In the genomic region with DNA sequence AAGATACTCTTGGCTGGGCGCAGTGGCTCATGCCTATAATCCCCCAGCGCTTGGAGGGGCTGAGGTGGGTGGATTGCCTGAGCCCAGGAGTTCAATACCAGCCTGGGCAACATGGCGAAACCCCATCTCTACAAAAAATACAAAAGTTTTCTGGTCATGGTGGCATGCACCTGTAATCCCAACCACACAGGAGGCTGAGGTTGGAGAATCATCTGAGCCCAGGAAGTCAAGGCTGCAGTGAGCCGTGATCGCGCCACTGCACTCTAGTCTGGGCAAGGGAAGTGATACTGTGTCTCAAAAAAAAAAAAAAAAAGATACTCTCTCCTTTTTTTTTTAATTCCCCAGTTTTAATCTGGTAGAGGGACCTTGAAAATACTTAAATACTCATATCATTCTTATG, we compare ENCODE assay signal across 1 cellular context.
TF ChIP-seq lines count a peak whose summit lies in the region.

No MANE protein-coding gene starts in this region.

TF ChIP-seq in GM12878, 131 proteins besides CTCF, POLR2A, EP300 and RAD21 (continued from another document and continues in another):
- no peak for TF ChIP-seq BCLAF1 (IDR thresholded peaks at IDR 0.05)
- TF ChIP-seq RUNX3 (IDR thresholded peaks at IDR 0.05; ENCODE audit: low read length) = peak; percentile 87
- TF ChIP-seq HDAC6 (IDR thresholded peaks at IDR 0.05; ENCODE audit: unreplicated experiment) = no peak
- TF ChIP-seq SIN3A (IDR thresholded peaks at IDR 0.05; ENCODE audit: low read depth, low read length) = no peak
- no peak for TF ChIP-seq MXI1 (IDR thresholded peaks at IDR 0.05; ENCODE audit: low read depth, low read length)
- TF ChIP-seq MEF2A (IDR thresholded peaks at IDR 0.05; ENCODE audit: insufficient read depth, low read depth, low read length) = 0 out of 2 replicates have a peak, but pooled peaks have one; percentile 37
- TF ChIP-seq SRF (IDR thresholded peaks at IDR 0.05; ENCODE audit: low read depth in 2 of 2, low read length in 2 of 2) = no peak
- no peak for TF ChIP-seq LARP7 (IDR thresholded peaks at IDR 0.05)
- TF ChIP-seq IKZF1 (conservative IDR thresholded peaks at IDR 0.05) = peak; percentile 79
- no peak for TF ChIP-seq ZNF24 (IDR thresholded peaks at IDR 0.05)
- TF ChIP-seq GABPA (IDR thresholded peaks at IDR 0.05; ENCODE audit: low read depth) = no peak
- TF ChIP-seq MYC (IDR thresholded peaks at IDR 0.05; ENCODE audit: insufficient read depth, insufficient read length, insufficient replicate concordance, low read length, severe bottlenecking) = no peak
- no peak for TF ChIP-seq SP1 (IDR thresholded peaks at IDR 0.05; ENCODE audit: low read depth, low read length)
- TF ChIP-seq DPF2 (IDR thresholded peaks at IDR 0.05) = peak; percentile 24; the same call in 1 of the 2 replicates
- TF ChIP-seq, protein P1, sequence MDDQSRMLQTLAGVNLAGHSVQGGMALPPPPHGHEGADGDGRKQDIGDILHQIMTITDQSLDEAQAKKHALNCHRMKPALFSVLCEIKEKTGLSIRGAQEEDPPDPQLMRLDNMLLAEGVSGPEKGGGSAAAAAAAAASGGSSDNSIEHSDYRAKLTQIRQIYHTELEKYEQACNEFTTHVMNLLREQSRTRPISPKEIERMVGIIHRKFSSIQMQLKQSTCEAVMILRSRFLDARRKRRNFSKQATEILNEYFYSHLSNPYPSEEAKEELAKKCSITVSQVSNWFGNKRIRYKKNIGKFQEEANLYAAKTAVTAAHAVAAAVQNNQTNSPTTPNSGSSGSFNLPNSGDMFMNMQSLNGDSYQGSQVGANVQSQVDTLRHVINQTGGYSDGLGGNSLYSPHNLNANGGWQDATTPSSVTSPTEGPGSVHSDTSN (IDR thresholded peaks at IDR 0.05; ENCODE audit: insufficient replicate concordance, low read depth, low read length) = no peak
- TF ChIP-seq RB1 (IDR thresholded peaks at IDR 0.05; ENCODE audit: borderline replicate concordance) = no peak
- TF ChIP-seq CEBPB (IDR thresholded peaks at IDR 0.05; ENCODE audit: borderline replicate concordance in 1 of 2, low read depth in 2 of 2, low read length in 2 of 2) = no peak
- TF ChIP-seq PRDM15 (CRISPR knock-in tag; IDR thresholded peaks at IDR 0.05) = no peak
- no peak for TF ChIP-seq CHD1 (IDR thresholded peaks at IDR 0.05; ENCODE audit: low read depth, low read length)
- peak in 1 of 2 experiments; percentile 38; a peak in 1 of 4 replicates for TF ChIP-seq BHLHE40 (IDR thresholded peaks at IDR 0.05; ENCODE audit: borderline replicate concordance in 1 of 2, low read depth in 2 of 2, low read length in 1 of 2)
- no peak for TF ChIP-seq REST (IDR thresholded peaks at IDR 0.05; ENCODE audit: low read depth, low read length)
- no peak for TF ChIP-seq NFXL1 (IDR thresholded peaks at IDR 0.05; ENCODE audit: borderline replicate concordance)
- TF ChIP-seq PAX5 (IDR thresholded peaks at IDR 0.05; ENCODE audit: borderline replicate concordance, low read depth, low read length) = peak; percentile 96
- peak; percentile 96 for TF ChIP-seq EED (IDR thresholded peaks at IDR 0.05; ENCODE audit: low read depth)
- TF ChIP-seq SPI1 (IDR thresholded peaks at IDR 0.05; ENCODE audit: borderline replicate concordance, insufficient read depth, low read depth, low read length) = peak; percentile 92
- no peak for TF ChIP-seq NFIC (IDR thresholded peaks at IDR 0.05; ENCODE audit: low read depth, low read length)
- TF ChIP-seq, protein P2, sequence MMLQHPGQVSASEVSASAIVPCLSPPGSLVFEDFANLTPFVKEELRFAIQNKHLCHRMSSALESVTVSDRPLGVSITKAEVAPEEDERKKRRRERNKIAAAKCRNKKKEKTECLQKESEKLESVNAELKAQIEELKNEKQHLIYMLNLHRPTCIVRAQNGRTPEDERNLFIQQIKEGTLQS (IDR thresholded peaks at IDR 0.05; ENCODE audit: borderline replicate concordance, extremely low read depth, low read depth, low read length) = no peak
- no peak for TF ChIP-seq WRNIP1 (IDR thresholded peaks at IDR 0.05; ENCODE audit: borderline replicate concordance, low read depth, low read length)
- no peak for TF ChIP-seq STAT1 (conservative IDR thresholded peaks at IDR 0.05)
- peak; percentile 91 for TF ChIP-seq ZNF384 (IDR thresholded peaks at IDR 0.05; ENCODE audit: borderline replicate concordance, low read depth, low read length)
- peak; percentile 44 for TF ChIP-seq NBN (IDR thresholded peaks at IDR 0.05)
- no peak for TF ChIP-seq NR2C1 (IDR thresholded peaks at IDR 0.05)
- TF ChIP-seq TBL1XR1 (IDR thresholded peaks at IDR 0.05; ENCODE audit: low read depth, low read length) = no peak
- TF ChIP-seq SMAD1 (IDR thresholded peaks at IDR 0.05; ENCODE audit: low read depth, partially characterized antibody) = no peak
- no peak for TF ChIP-seq SKIL (IDR thresholded peaks at IDR 0.05; ENCODE audit: low read depth, poor library complexity, severe bottlenecking)
- no peak for TF ChIP-seq ZNF687 (IDR thresholded peaks at IDR 0.05)
- TF ChIP-seq IRF3 (IDR thresholded peaks at IDR 0.05) = no peak
- TF ChIP-seq CBFB (IDR thresholded peaks at IDR 0.05; ENCODE audit: low read depth) = 0 out of 2 replicates have a peak, but pooled peaks have one; percentile 35
- no peak for TF ChIP-seq RELA (IDR thresholded peaks at IDR 0.05; ENCODE audit: borderline replicate concordance, partially characterized antibody)
- TF ChIP-seq ZNF274 (IDR thresholded peaks at IDR 0.05; ENCODE audit: insufficient read depth, insufficient read length) = no peak
- no peak for TF ChIP-seq SUZ12 (IDR thresholded peaks at IDR 0.05; ENCODE audit: unreplicated experiment)
